Comparison of ENCODE assay signal across 30 cellular contexts in genomic region chr12:43072431-43072830, GRCh38.
"Had no signal": no experiment of that assay in that cellular context is flagged by ENCODE, and none has a peak within 500 bp of the region (broad histone marks: within the 10 kb centered on the region; RNA-seq: fewer than 3 reads in every experiment).

No MANE protein-coding gene starts in this region.

- DNase-seq: colonic mucosa; effector CD8-positive, alpha-beta T cell; endodermal cell; esophagus squamous epithelium; foreskin melanocyte; glutamatergic neuron; heart right ventricle; hypothalamus; immature natural killer cell; islet precursor cell; natural killer cell; pancreas; stimulated activated CD4-positive, alpha-beta T cell treated with anti-CD3 and anti-CD28 coated beads, Interleukin-12 subunit alpha, Interleukin-12 subunit beta, amount 100 ng/mL, for 4 hours; stimulated activated CD4-positive, alpha-beta T cell treated with anti-CD3 and anti-CD28 coated beads, Interleukin-1b, Interleukin-23, amount 100 ng/mL, for 48 hours; stimulated activated CD4-positive, alpha-beta T cell treated with anti-CD3 and anti-CD28 coated beads, Interleukin-4, amount 100 ng/mL, for 1 hour; stimulated activated naive CD8-positive, alpha-beta T cell treated with anti-CD3 and anti-CD28 coated beads, Interleukin-15, Interleukin-2, amounts not matched to agents 100 U/mL and 50 U/mL, for 24 hours; substantia nigra; testis; tibial artery had no signal

- H3K4me3 Mint-ChIP-seq: dendritic cell treated with granulocyte-macrophage colony-stimulating factor and Interleukin-4, amounts not matched to agents 40 ng/mL and 50 ng/mL, for 4 days; endodermal cell; immature natural killer cell; memory B cell; natural killer cell; stimulated activated memory B cell treated with anti-CD40 and anti-IgM and Interleukin-4, amounts not matched to agents 10 μg/mL and 1 μg/mL and 100 μg/mL, for 72 hours; type B pancreatic cell had no signal

- ATAC-seq: heart right ventricle; left lobe of liver; natural killer cell; pancreas; sciatic nerve; stimulated activated memory B cell treated with anti-CD40 and anti-IgM and Interleukin-4, amounts not matched to agents 10 μg/mL and 1 μg/mL and 100 μg/mL, for 72 hours; stimulated activated naive CD8-positive, alpha-beta T cell treated with anti-CD3 and anti-CD28 coated beads, Interleukin-15, Interleukin-2, amounts not matched to agents 100 U/mL and 50 U/mL, for 24 hours had no signal

- H3K4me3 ChIP-seq: colonic mucosa, esophagus squamous epithelium, heart right ventricle, lung, pancreas, right atrium auricular region, smooth muscle cell, testis, tibial artery had no signal

- H3K4me2 ChIP-seq: smooth muscle cell had no signal

- H3K27me3 ChIP-seq: colonic mucosa, esophagus squamous epithelium, heart right ventricle, neutrophil, pancreas, right atrium auricular region, testis, tibial artery had no signal

- H3K27ac Mint-ChIP-seq: dendritic cell treated with granulocyte-macrophage colony-stimulating factor and Interleukin-4, amounts not matched to agents 40 ng/mL and 50 ng/mL, for 4 days; endodermal cell; immature natural killer cell; memory B cell; natural killer cell; stimulated activated memory B cell treated with anti-CD40 and anti-IgM and Interleukin-4, amounts not matched to agents 10 μg/mL and 1 μg/mL and 100 μg/mL, for 72 hours; type B pancreatic cell had no signal

- H3K9me3 ChIP-seq: colonic mucosa, esophagus squamous epithelium, neutrophil, pancreas, right atrium auricular region, testis, tibial artery had no signal

- H3K9me3 Mint-ChIP-seq: endodermal cell; memory B cell; stimulated activated memory B cell treated with anti-CD40 and anti-IgM and Interleukin-4, amounts not matched to agents 10 μg/mL and 1 μg/mL and 100 μg/mL, for 72 hours; type B pancreatic cell had no signal

- H3K27me3 Mint-ChIP-seq: dendritic cell treated with granulocyte-macrophage colony-stimulating factor and Interleukin-4, amounts not matched to agents 40 ng/mL and 50 ng/mL, for 4 days; memory B cell; stimulated activated memory B cell treated with anti-CD40 and anti-IgM and Interleukin-4, amounts not matched to agents 10 μg/mL and 1 μg/mL and 100 μg/mL, for 72 hours; type B pancreatic cell had no signal

- H3K27ac ChIP-seq: colonic mucosa, epithelial cell of prostate, esophagus squamous epithelium, heart right ventricle, neutrophil, pancreas, right atrium auricular region, testis, tibial artery had no signal

- H3K4me1 ChIP-seq: colonic mucosa, esophagus squamous epithelium, heart right ventricle, right atrium auricular region, testis, tibial artery had no signal

- H3K36me3 ChIP-seq: colonic mucosa, esophagus squamous epithelium, heart right ventricle, neutrophil, pancreas, right atrium auricular region, tibial artery had no signal

- H3K36me3 Mint-ChIP-seq: immature natural killer cell; memory B cell; natural killer cell; stimulated activated memory B cell treated with anti-CD40 and anti-IgM and Interleukin-4, amounts not matched to agents 10 μg/mL and 1 μg/mL and 100 μg/mL, for 72 hours; type B pancreatic cell had no signal

- H3K4me1 Mint-ChIP-seq: endodermal cell, immature natural killer cell, natural killer cell had no signal
